In genomic region chr1:43799656-43800629, GRCh38 we compare ENCODE assay signal across 15 cellular contexts.
DNase-seq lines count a peak whose midpoint lies in the region; ATAC-seq, FAIRE-seq and TF ChIP-seq lines count a peak whose summit lies in the region.
"Had no signal": no experiment of that assay in that cellular context is flagged by ENCODE, and none has a peak within 500 bp of the region (broad histone marks: within the 10 kb centered on the region; RNA-seq: fewer than 3 reads in every experiment).

No MANE protein-coding gene starts in this region.

- no peaks in the 10 kb centered on the region for H4K20me1 ChIP-seq in keratinocyte (ENCODE audit: control insufficient read depth, extremely low read depth, insufficient read depth, low read length)

- dilution Hi-C loops in keratinocyte (cut with MboI; ENCODE audit: extremely low pct_ligation_motif_present, low sequenced_read_pairs), result no loop called here

- no peak overlapping the region for H3K4me3 Mint-ChIP-seq in activated naive CD8-positive, alpha-beta T cell treated with anti-CD3 and anti-CD28 coated beads, Interleukin-2, amount 50 U/mL, for 24 hours
- H3K4me3 Mint-ChIP-seq: activated CD4-positive, alpha-beta memory T cell treated with anti-CD3 and anti-CD28 coated beads, Interleukin-2, amount 10 ng/mL, durations not matched to agents 7 days and 5 days had no signal

- no peak overlapping the region for H3K4me2 ChIP-seq in keratinocyte (ENCODE audit: control insufficient read depth, extremely low read depth, insufficient read depth, low read depth, low read length)

- DNase-seq in AG08395 (ENCODE audit: low spot score) (peak; percentile 84), GM10266 (ENCODE audit: extremely low spot score) (peak; percentile 15), keratinocyte (ENCODE audit: low read depth, low spot score) (no peak), cardiac septum (ENCODE audit: low spot score) (no peak), NCI-H1417 treated with DMSO at 0.1 percent for 48 hours (lab: John Stamatoyannopoulos, UW) (no peak), activated gamma-delta T cell (lab: John Stamatoyannopoulos, UW) (no peak)
- peak; percentile 9 for DNase-seq in activated naive CD8-positive, alpha-beta T cell treated with anti-CD3 and anti-CD28 coated beads, Interleukin-2, amount 50 U/mL, for 24 hours
- DNase-seq: activated CD4-positive, alpha-beta memory T cell treated with anti-CD3 and anti-CD28 coated beads, Interleukin-2, amount 10 ng/mL, durations not matched to agents 7 days and 5 days; body of pancreas; erythroblast; kidney glomerular epithelial cell; NCI-H774; SW 1271; testis had no signal

- no peak overlapping the region for H3K9ac ChIP-seq in keratinocyte (ENCODE audit: control insufficient read depth, extremely low read depth, insufficient read depth, low read length)

- H3K27me3 ChIP-seq in keratinocyte (ENCODE audit: control insufficient read depth, extremely low read depth, insufficient read depth, low read length), result no peaks in the 10 kb centered on the region
- H3K27me3 ChIP-seq: body of pancreas, testis had no signal

- peaks cover 0 to 11% of the 10 kb centered on the region in 2 experiments for H3K36me3 ChIP-seq in keratinocyte (ENCODE audit: control insufficient read depth in 2 of 2, extremely low read depth in 1 of 2, insufficient read depth in 2 of 2, low read length in 2 of 2)

- intact Hi-C loops in cardiac septum (cut with DNase I), result no loop called here

- no peak for TF ChIP-seq CTCF in GM10266 (IDR thresholded peaks at IDR 0.05; ENCODE audit: control insufficient read depth, insufficient read depth, low read depth, missing control alignments)
- TF ChIP-seq CTCF in keratinocyte (optimal IDR thresholded peaks at IDR 0.05 in 1 of 3, IDR thresholded peaks at IDR 0.05 in 1 of 3, conservative IDR thresholded peaks at IDR 0.05 in 1 of 3; ENCODE audit: extremely low read depth in 1 of 3, insufficient read depth in 2 of 3, low read length in 3 of 3), result no peak

- H3K9me3 Mint-ChIP-seq in activated naive CD8-positive, alpha-beta T cell treated with anti-CD3 and anti-CD28 coated beads, Interleukin-2, amount 50 U/mL, for 24 hours, result no peaks in the 10 kb centered on the region
- H3K9me3 Mint-ChIP-seq: activated CD4-positive, alpha-beta memory T cell treated with anti-CD3 and anti-CD28 coated beads, Interleukin-2, amount 10 ng/mL, durations not matched to agents 7 days and 5 days had no signal

- FAIRE-seq in keratinocyte (lab: Jason Lieb, UNC), result no peak

- peaks cover 3% of the 10 kb centered on the region for H3K9me1 ChIP-seq in keratinocyte (ENCODE audit: control insufficient read depth, extremely low read depth, insufficient read depth, low read length)

- peaks cover 4% of the 10 kb centered on the region for H3K36me3 Mint-ChIP-seq in activated naive CD8-positive, alpha-beta T cell treated with anti-CD3 and anti-CD28 coated beads, Interleukin-2, amount 50 U/mL, for 24 hours (ENCODE audit: low read depth)

- peak overlapping the region; percentile 26 for H3K27ac Mint-ChIP-seq in activated naive CD8-positive, alpha-beta T cell treated with anti-CD3 and anti-CD28 coated beads, Interleukin-2, amount 50 U/mL, for 24 hours
- H3K27ac Mint-ChIP-seq: activated CD4-positive, alpha-beta memory T cell treated with anti-CD3 and anti-CD28 coated beads, Interleukin-2, amount 10 ng/mL, durations not matched to agents 7 days and 5 days had no signal

- H3K4me3 ChIP-seq in keratinocyte (ENCODE audit: control insufficient read depth in 2 of 3, extremely low read depth in 1 of 3, insufficient read depth in 2 of 3, low read depth in 1 of 3, low read length in 3 of 3), result no peak overlapping the region
- H3K4me3 ChIP-seq: body of pancreas, testis had no signal

- peaks cover 14% of the 10 kb centered on the region for H3K4me1 Mint-ChIP-seq in activated naive CD8-positive, alpha-beta T cell treated with anti-CD3 and anti-CD28 coated beads, Interleukin-2, amount 50 U/mL, for 24 hours

- H3K79me2 ChIP-seq in keratinocyte (ENCODE audit: control insufficient read depth, insufficient read depth, low read length), result no peaks in the 10 kb centered on the region

- no peaks in the 10 kb centered on the region for H3K27me3 Mint-ChIP-seq in activated naive CD8-positive, alpha-beta T cell treated with anti-CD3 and anti-CD28 coated beads, Interleukin-2, amount 50 U/mL, for 24 hours
- H3K27me3 Mint-ChIP-seq: activated CD4-positive, alpha-beta memory T cell treated with anti-CD3 and anti-CD28 coated beads, Interleukin-2, amount 10 ng/mL, durations not matched to agents 7 days and 5 days had no signal

- no peak overlapping the region for H2AFZ ChIP-seq in keratinocyte (ENCODE audit: control insufficient read depth, low read length)

- no peaks in the 10 kb centered on the region for H3K9me3 ChIP-seq in keratinocyte (ENCODE audit: control insufficient read depth, low read depth, low read length)
- H3K9me3 ChIP-seq: body of pancreas, testis had no signal

- peaks cover 37% of the 10 kb centered on the region for H3K4me1 ChIP-seq in keratinocyte (ENCODE audit: control insufficient read depth, extremely low read depth, insufficient read depth, low read length)
- H3K4me1 ChIP-seq: body of pancreas, testis had no signal

- H3K27ac ChIP-seq in keratinocyte (ENCODE audit: control insufficient read depth, insufficient read depth, low read length), result peak overlapping the region; percentile 59
- H3K27ac ChIP-seq: body of pancreas, testis had no signal

- peak; percentile 90 for ATAC-seq in activated naive CD8-positive, alpha-beta T cell treated with anti-CD3 and anti-CD28 coated beads, Interleukin-2, amount 50 U/mL, for 24 hours
- no peak for ATAC-seq in HG03342 (IDR thresholded peaks at IDR 0.05; ENCODE audit: unreplicated experiment)
- ATAC-seq: body of pancreas had no signal

Comparison
In these comparisons a context has a peak if more than half of its experiments do, and no peak if none do; other contexts are left out.
1. DNase-seq: peak in AG08395 (single experiment), GM10266 (single experiment) and activated naive CD8-positive, alpha-beta T cell treated with anti-CD3 and anti-CD28 coated beads, Interleukin-2, amount 50 U/mL, for 24 hours (single experiment); none in keratinocyte (single experiment), cardiac septum (single experiment), NCI-H1417 treated with DMSO at 0.1 percent for 48 hours (single experiment) and activated gamma-delta T cell (single experiment).